ENCODE assay signal across 15 cellular contexts in the genomic region with DNA sequence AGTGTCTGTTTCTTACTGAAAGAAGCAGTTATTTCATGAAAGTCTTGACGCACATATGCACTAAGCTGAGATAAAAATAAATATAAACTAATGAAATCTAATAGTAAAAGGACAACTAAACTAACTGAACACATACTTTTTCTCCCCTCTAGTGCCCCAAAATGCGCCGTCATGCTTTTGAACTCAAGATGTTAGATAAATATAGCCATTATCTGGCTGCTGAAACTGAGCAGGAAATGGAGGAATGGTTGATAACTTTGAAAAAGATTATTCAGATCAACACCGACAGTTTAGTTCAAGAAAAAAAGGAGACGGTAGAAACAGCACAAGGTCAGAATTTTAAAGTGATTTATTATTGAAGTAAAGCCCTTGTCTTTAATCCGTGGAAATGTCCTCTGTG.
"Had no signal": no experiment of that assay in that cellular context is flagged by ENCODE, and none has a peak within 500 bp of the region (broad histone marks: within the 10 kb centered on the region; RNA-seq: fewer than 3 reads in every experiment).

No MANE protein-coding gene starts in this region.

- H3K4me3 Mint-ChIP-seq: T-helper 1 cell treated with Interleukin-12 subunit alpha and Interleukin-12 subunit beta and Interleukin-4 antibody, amounts not matched to agents 30 μg/mL and 1 μg/mL, for 36 hours had no signal

- H3K36me3 ChIP-seq: adrenal gland, pancreas, thoracic aorta had no signal

- H3K27ac ChIP-seq: adrenal gland, hepatocyte, left lung, pancreas, spleen, stomach, thoracic aorta had no signal

- H3K27ac Mint-ChIP-seq: T-helper 1 cell treated with Interleukin-12 subunit alpha and Interleukin-12 subunit beta and Interleukin-4 antibody, amounts not matched to agents 30 μg/mL and 1 μg/mL, for 36 hours had no signal

- H3K4me1 ChIP-seq: adrenal gland, left lung, pancreas, spleen, stomach had no signal

- H3K9me3 Mint-ChIP-seq: T-helper 1 cell treated with Interleukin-12 subunit alpha and Interleukin-12 subunit beta and Interleukin-4 antibody, amounts not matched to agents 30 μg/mL and 1 μg/mL, for 36 hours had no signal

- DNase-seq: activated CD4-positive, alpha-beta T cell treated with anti-CD3 and anti-CD28 coated beads, Interleukin-2, amount 50 U/mL, for 1 hour; activated CD8-positive, alpha-beta memory T cell treated with anti-CD3 and anti-CD28 coated beads for 24 hours; activated gamma-delta T cell treated with Interleukin-2 at 50 U/mL for 16 hours; adrenal gland; caudate nucleus; left lung; mesendoderm; pancreas; spleen; stomach had no signal

- H3K27me3 ChIP-seq: adrenal gland, hepatocyte, left lung, spleen, stomach had no signal

- H3K9me3 ChIP-seq: adrenal gland, left lung, pancreas, spleen, stomach, thoracic aorta had no signal

- H3K4me3 ChIP-seq: adrenal gland, hepatocyte, left lung, pancreas, spleen, stomach, thoracic aorta had no signal

- ATAC-seq: esophagus mucosa, left lung, pancreas, sciatic nerve had no signal
